25 cellular contexts compared by ENCODE assay signal in genomic region chr3:110479676-110480075, GRCh38.
DNase-seq lines count a peak whose midpoint lies in the region; ATAC-seq and TF ChIP-seq lines count a peak whose summit lies in the region.
"Had no signal": no experiment of that assay in that cellular context is flagged by ENCODE, and none has a peak within 500 bp of the region (broad histone marks: within the 10 kb centered on the region; RNA-seq: fewer than 3 reads in every experiment).

No MANE protein-coding gene starts in this region.

- no peak for TF ChIP-seq POLR2A in Peyer's patch (IDR thresholded peaks at IDR 0.05)

- no peak overlapping the region for H3K27ac ChIP-seq in foreskin keratinocyte
- no peak overlapping the region for H3K27ac ChIP-seq in Peyer's patch
- H3K27ac ChIP-seq: 22Rv1, KMS-11 had no signal

- ATAC-seq in foreskin keratinocyte (peak; percentile 10), HG02973 (IDR thresholded peaks at IDR 0.05; ENCODE audit: unreplicated experiment) (no peak)
- ATAC-seq: PC-3, Right ventricle myocardium inferior had no signal

- H3K4me3 ChIP-seq in Peyer's patch, result no peak overlapping the region
- H3K4me3 ChIP-seq: HAP-1 had no signal

- H3K4me1 ChIP-seq in foreskin keratinocyte (peaks cover 6% of the 10 kb centered on the region), Peyer's patch (no peaks in the 10 kb centered on the region)
- H3K4me1 ChIP-seq: BE2C, HAP-1 had no signal

- no peaks in the 10 kb centered on the region for H3K27me3 ChIP-seq in foreskin keratinocyte
- no peaks in the 10 kb centered on the region for H3K27me3 ChIP-seq in Peyer's patch
- H3K27me3 ChIP-seq: BE2C had no signal

- DNase-seq in NCI-H1105 treated with DMSO at 0.1 percent for 48 hours (lab: John Stamatoyannopoulos, UW) (peak; percentile 34), NCI-H1105 (lab: John Stamatoyannopoulos, UW) (no peak), SHP77 treated with DMSO at 0.1 percent for 48 hours (lab: John Stamatoyannopoulos, UW) (peak; percentile 62), foreskin keratinocyte (no peak), Peyer's patch (no peak), glomerular visceral epithelial cell (ENCODE audit: extremely low spot score) (no peak)
- DNase-seq: ACHN; BE2C; CD8-positive, alpha-beta memory T cell; DMS 273 treated with DMSO at 0.1 percent for 48 hours; DMS79; GF-D8; GOT3; IMR-90; MV-4-11; NCI-H2029 treated with DMSO at 0.1 percent for 48 hours; NCI-H2227 treated with DMSO at 0.1 percent for 48 hours; NCI-H748 treated with DMSO at 0.1 percent for 48 hours; NK-92 treated with Interleukin-12 subunit alpha and Interleukin-12 subunit beta, amount 100 ng/mL, for 24 hours; PC-3 had no signal

- H3K9me3 ChIP-seq in Peyer's patch, result no peaks in the 10 kb centered on the region
- H3K9me3 ChIP-seq: BE2C had no signal

- TF ChIP-seq CTCF in foreskin keratinocyte (conservative IDR thresholded peaks at IDR 0.05), result no peak
- TF ChIP-seq CTCF in Peyer's patch (IDR thresholded peaks at IDR 0.05), result no peak

- no peaks in the 10 kb centered on the region for H3K36me3 ChIP-seq in Peyer's patch
- H3K36me3 ChIP-seq: BE2C, HAP-1 had no signal

Comparison
In these comparisons a context has a peak if more than half of its experiments do, and no peak if none do; other contexts are left out.
1. DNase-seq: peak in NCI-H1105 treated with DMSO at 0.1 percent for 48 hours (single experiment) and SHP77 treated with DMSO at 0.1 percent for 48 hours (single experiment); none in NCI-H1105 (single experiment), foreskin keratinocyte (0 of 2), Peyer's patch (0 of 3) and glomerular visceral epithelial cell (single experiment).